In the genomic region with DNA sequence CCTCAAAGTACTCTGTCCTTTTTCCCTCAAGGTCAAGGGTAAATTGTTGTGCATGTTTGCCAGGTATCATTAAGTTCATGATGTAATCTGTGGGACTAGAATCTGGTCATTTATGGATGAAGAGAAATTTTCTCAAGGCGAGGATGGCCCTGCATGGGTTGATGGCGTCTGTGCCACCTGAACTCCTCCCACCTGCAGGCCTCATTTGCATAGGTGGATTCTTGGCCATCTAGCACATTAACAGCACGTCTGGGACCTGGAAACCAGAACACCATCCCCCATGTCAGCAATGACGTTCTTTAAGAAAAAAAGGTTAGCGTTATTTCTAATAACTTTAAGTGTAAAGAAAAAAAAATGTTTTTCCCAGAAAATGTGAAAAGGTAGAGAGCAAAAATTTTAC, we compare ENCODE assay signal across 19 cellular contexts.
"Had no signal": no experiment of that assay in that cellular context is flagged by ENCODE, and none has a peak within 500 bp of the region (broad histone marks: within the 10 kb centered on the region; RNA-seq: fewer than 3 reads in every experiment).

No MANE protein-coding gene starts in this region.

- ATAC-seq: heart left ventricle; left ventricle myocardium superior; lower lobe of right lung; natural killer cell; pancreas; right lobe of liver; stimulated activated effector memory CD8-positive, alpha-beta T cell treated with anti-CD3 and anti-CD28 coated beads, Interleukin-12 subunit alpha, Interleukin-12 subunit beta, amount 100 ng/mL, for 72 hours had no signal

- H3K9me3 ChIP-seq: colonic mucosa, heart left ventricle, lower lobe of right lung, neutrophil, pancreas, right lobe of liver, stomach, tibial artery had no signal

- H3K27me3 ChIP-seq: colonic mucosa, heart left ventricle, hepatocyte, pancreas, right lobe of liver, stomach, tibial artery had no signal

- DNase-seq: colonic mucosa; effector CD8-positive, alpha-beta T cell; erythroblast; heart left ventricle; left ventricle myocardium superior; lower lobe of right lung; natural killer cell; pancreas; right lobe of liver; stimulated activated CD4-positive, alpha-beta T cell treated with anti-CD3 and anti-CD28 coated beads, Interleukin-12 subunit alpha, Interleukin-12 subunit beta, amount 100 ng/mL, for 4 hours; stimulated activated CD4-positive, alpha-beta T cell treated with anti-CD3 and anti-CD28 coated beads, Interleukin-2, amount 100 ng/mL, for 24 hours; stimulated activated CD4-positive, alpha-beta T cell treated with anti-CD3 and anti-CD28 coated beads, Interleukin-4, amount 100 ng/mL, for 24 hours; stimulated activated naive CD4-positive, alpha-beta T cell treated with Interleukin-2 at 50 U/mL for 16 hours; stomach; tibial artery had no signal

- H3K4me3 ChIP-seq: colonic mucosa, heart left ventricle, hepatocyte, lower lobe of right lung, pancreas, right lobe of liver, smooth muscle cell, stomach, tibial artery had no signal

- H3K4me1 ChIP-seq: colonic mucosa, lower lobe of right lung, pancreas, stomach had no signal

- H3K36me3 ChIP-seq: colonic mucosa, heart left ventricle, lower lobe of right lung, neutrophil, pancreas, right lobe of liver, stomach, tibial artery had no signal

- H3K27ac ChIP-seq: colonic mucosa, heart left ventricle, hepatocyte, lower lobe of right lung, neutrophil, pancreas, stomach had no signal
